Comparison of ENCODE assay signal across 8 cellular contexts in the genomic region with DNA sequence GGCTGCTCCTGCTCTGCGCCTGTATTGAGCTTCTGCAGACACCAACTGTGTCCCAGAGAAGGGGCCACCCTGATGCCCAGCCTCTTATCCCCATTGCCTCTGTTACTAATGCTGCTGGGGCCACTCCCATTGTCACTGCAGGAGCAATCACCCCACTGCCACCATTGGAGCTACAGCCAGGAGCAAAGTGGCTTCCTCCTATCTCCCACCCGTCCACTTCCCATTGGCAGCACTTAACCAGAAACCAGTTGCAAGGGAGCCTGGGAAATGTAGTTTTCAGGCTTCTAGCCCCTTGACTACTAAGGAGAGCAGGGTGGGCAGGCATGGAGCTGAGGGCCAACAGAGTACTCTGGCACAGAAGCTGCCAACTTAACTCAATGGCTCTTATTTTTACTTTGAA. TPM values are rescaled to one million over a fixed set of nuclear protein-coding genes. Genes with fewer than 3 reads are reported as not detected.
DNase-seq lines count a peak whose midpoint lies in the region; ATAC-seq lines count a peak whose summit lies in the region.

No MANE protein-coding gene starts in this region.

- H3K27ac Mint-ChIP-seq in T-helper 2 cell treated with Interferon-gamma antibody and Interleukin-4, amounts not matched to agents 5 μg/mL and 100 μg/mL, for 36 hours = no peak overlapping the region
- no peak overlapping the region for H3K27ac Mint-ChIP-seq in activated T-helper 2 cell treated with anti-CD3 and anti-CD28 coated beads, Interferon-gamma antibody, Interleukin-2, Interleukin-4, amounts not matched to agents 10 μg/mL and 5 μg/mL and 100 μg/mL, durations not matched to agents 14 hours and 24 hours and 36 hours

- no peaks in the 10 kb centered on the region for H3K36me3 Mint-ChIP-seq in T-helper 2 cell treated with Interferon-gamma antibody and Interleukin-4, amounts not matched to agents 5 μg/mL and 100 μg/mL, for 36 hours (ENCODE audit: low read depth)
- H3K36me3 Mint-ChIP-seq in activated T-helper 2 cell treated with anti-CD3 and anti-CD28 coated beads, Interferon-gamma antibody, Interleukin-2, Interleukin-4, amounts not matched to agents 10 μg/mL and 5 μg/mL and 100 μg/mL, durations not matched to agents 14 hours and 24 hours and 36 hours (ENCODE audit: low read depth) = no peaks in the 10 kb centered on the region

- intact Hi-C loops in activated T-helper 2 cell treated with anti-CD3 and anti-CD28 coated beads, Interferon-gamma antibody, Interleukin-2, Interleukin-4, amounts not matched to agents 10 μg/mL and 5 μg/mL and 100 μg/mL, durations not matched to agents 14 hours and 24 hours and 36 hours (cut with micrococcal nuclease) = no loop called here
- intact Hi-C loops in posterior vena cava (cut with DNase I) = no loop called here

- H3K4me1 Mint-ChIP-seq in T-helper 2 cell treated with Interferon-gamma antibody and Interleukin-4, amounts not matched to agents 5 μg/mL and 100 μg/mL, for 36 hours (ENCODE audit: low read depth) = peaks cover 66% of the 10 kb centered on the region
- H3K4me1 Mint-ChIP-seq in activated T-helper 2 cell treated with anti-CD3 and anti-CD28 coated beads, Interferon-gamma antibody, Interleukin-2, Interleukin-4, amounts not matched to agents 10 μg/mL and 5 μg/mL and 100 μg/mL, durations not matched to agents 14 hours and 24 hours and 36 hours (ENCODE audit: low read depth) = peaks cover 47% of the 10 kb centered on the region

- H3K4me3 Mint-ChIP-seq in T-helper 2 cell treated with Interferon-gamma antibody and Interleukin-4, amounts not matched to agents 5 μg/mL and 100 μg/mL, for 36 hours = no peak overlapping the region
- H3K4me3 Mint-ChIP-seq in activated T-helper 2 cell treated with anti-CD3 and anti-CD28 coated beads, Interferon-gamma antibody, Interleukin-2, Interleukin-4, amounts not matched to agents 10 μg/mL and 5 μg/mL and 100 μg/mL, durations not matched to agents 14 hours and 24 hours and 36 hours (ENCODE audit: low read depth) = no peak overlapping the region

- no peak for ATAC-seq in HG02623 (IDR thresholded peaks at IDR 0.05; ENCODE audit: unreplicated experiment)
- no peak for ATAC-seq in HG03175 (IDR thresholded peaks at IDR 0.05; ENCODE audit: unreplicated experiment)

- H3K9me3 Mint-ChIP-seq in T-helper 2 cell treated with Interferon-gamma antibody and Interleukin-4, amounts not matched to agents 5 μg/mL and 100 μg/mL, for 36 hours = no peaks in the 10 kb centered on the region
- no peaks in the 10 kb centered on the region for H3K9me3 Mint-ChIP-seq in activated T-helper 2 cell treated with anti-CD3 and anti-CD28 coated beads, Interferon-gamma antibody, Interleukin-2, Interleukin-4, amounts not matched to agents 10 μg/mL and 5 μg/mL and 100 μg/mL, durations not matched to agents 14 hours and 24 hours and 36 hours

- no peaks in the 10 kb centered on the region for H3K27me3 Mint-ChIP-seq in T-helper 2 cell treated with Interferon-gamma antibody and Interleukin-4, amounts not matched to agents 5 μg/mL and 100 μg/mL, for 36 hours (ENCODE audit: low read depth)
- H3K27me3 Mint-ChIP-seq in activated T-helper 2 cell treated with anti-CD3 and anti-CD28 coated beads, Interferon-gamma antibody, Interleukin-2, Interleukin-4, amounts not matched to agents 10 μg/mL and 5 μg/mL and 100 μg/mL, durations not matched to agents 14 hours and 24 hours and 36 hours (ENCODE audit: low read depth) = no peaks in the 10 kb centered on the region

- peak; percentile 1 for DNase-seq in T-helper 2 cell treated with Interferon-gamma antibody and Interleukin-4, amounts not matched to agents 5 μg/mL and 100 μg/mL, for 36 hours (ENCODE audit: low spot score)
- DNase-seq in T-helper 2 cell (no peak), Kasumi-1 (lab: John Stamatoyannopoulos, UW) (peak; percentile 8 to 17), posterior vena cava (ENCODE audit: low spot score) (peak; percentile 44)
- DNase-seq in activated T-helper 2 cell treated with anti-CD3 and anti-CD28 coated beads, Interferon-gamma antibody, Interleukin-2, Interleukin-4, amounts not matched to agents 10 μg/mL and 5 μg/mL and 100 μg/mL, durations not matched to agents 14 hours and 24 hours and 36 hours (ENCODE audit: low spot score) = peak; percentile 4
- DNase-seq in NK-92 treated with Interleukin-12 subunit alpha and Interleukin-12 subunit beta, amount 100 ng/mL, for 24 hours (lab: John Stamatoyannopoulos, UW) = no peak

RNA-seq across cellular contexts. Expression of gene KLF13, which starts 55.9 kb away (rescaled TPM):
- 127 and 132 TPM in 2 replicates for total RNA-seq in activated T-helper 2 cell treated with anti-CD3 and anti-CD28 coated beads, Interferon-gamma antibody, Interleukin-2, Interleukin-4, amounts not matched to agents 10 μg/mL and 5 μg/mL and 100 μg/mL, durations not matched to agents 14 hours and 24 hours and 36 hours
- 10 to 100 TPM; 49.6 to 97.8 TPM for total RNA-seq in posterior vena cava

Comparison
In these comparisons a context has a peak if more than half of its experiments do, and no peak if none do; other contexts are left out.
1. DNase-seq: peak in T-helper 2 cell treated with Interferon-gamma antibody and Interleukin-4, amounts not matched to agents 5 μg/mL and 100 μg/mL, for 36 hours (single experiment), Kasumi-1 (2 of 2), activated T-helper 2 cell treated with anti-CD3 and anti-CD28 coated beads, Interferon-gamma antibody, Interleukin-2, Interleukin-4, amounts not matched to agents 10 μg/mL and 5 μg/mL and 100 μg/mL, durations not matched to agents 14 hours and 24 hours and 36 hours (single experiment) and posterior vena cava (single experiment); none in T-helper 2 cell (0 of 5) and NK-92 treated with Interleukin-12 subunit alpha and Interleukin-12 subunit beta, amount 100 ng/mL, for 24 hours (single experiment).